Comparison of ENCODE assay signal across 11 cellular contexts in the genomic region with DNA sequence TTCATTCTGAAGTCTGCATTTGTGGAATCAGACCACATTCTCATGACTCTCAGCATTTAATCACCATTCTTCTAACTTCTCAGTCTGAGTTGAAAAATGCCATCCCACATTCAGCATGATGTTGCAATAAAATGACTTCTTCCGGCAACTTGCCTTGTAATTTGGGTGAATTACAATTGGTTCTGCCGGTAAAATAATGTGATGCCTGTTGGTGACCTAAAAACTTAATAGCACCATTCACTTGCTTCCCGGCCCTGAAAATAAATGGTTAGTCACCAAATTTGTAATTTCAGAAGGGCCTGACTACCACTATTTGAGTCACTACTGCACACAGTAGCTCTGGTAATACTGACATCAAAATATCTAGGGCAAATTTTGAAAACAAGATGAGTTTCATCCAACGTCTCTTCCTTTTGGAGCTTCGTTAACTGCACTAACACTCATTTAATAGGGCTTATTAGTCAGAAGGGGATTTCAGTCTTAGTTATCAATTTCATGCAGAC.
DNase-seq lines count a peak whose midpoint lies in the region; ATAC-seq, FAIRE-seq and TF ChIP-seq lines count a peak whose summit lies in the region.
"Had no signal": no experiment of that assay in that cellular context is flagged by ENCODE, and none has a peak within 500 bp of the region (broad histone marks: within the 10 kb centered on the region; RNA-seq: fewer than 3 reads in every experiment).

No MANE protein-coding gene starts in this region.

- no peak overlapping the region for H3K27ac ChIP-seq in HepG2 (ENCODE audit: extremely low read length, insufficient read depth, low read length)
- H3K27ac ChIP-seq in right lobe of liver, result no peak overlapping the region
- peak overlapping the region; percentile 26 for H3K27ac ChIP-seq in SJSA1

- H3K79me2 ChIP-seq in HepG2 (ENCODE audit: insufficient read depth, low read length), result no peaks in the 10 kb centered on the region

- H3K27me3 ChIP-seq in HepG2 (ENCODE audit: control insufficient read depth in 1 of 2, insufficient read depth in 2 of 2, low read length in 2 of 2) (no peaks in the 10 kb centered on the region), right lobe of liver (no peaks in the 10 kb centered on the region), SJSA1 (replicated peaks) (no peaks in the 10 kb centered on the region)

- FAIRE-seq in HepG2 (lab: Jason Lieb, UNC) (no peak), GM19239 (lab: Jason Lieb, UNC) (no peak)

- no peak overlapping the region for H3K4me3 ChIP-seq in HepG2 (replicated peaks in 1 of 3; ENCODE audit: insufficient read depth in 1 of 3, low read depth in 2 of 3, low read length in 3 of 3)
- no peak overlapping the region for H3K4me3 ChIP-seq in right lobe of liver
- H3K4me3 ChIP-seq in SJSA1, result no peak overlapping the region

- TF ChIP-seq EP300 in HepG2 (IDR thresholded peaks at IDR 0.05; ENCODE audit: low read depth in 2 of 2, low read length in 2 of 2), result no peak
- TF ChIP-seq EP300 in HepG2 (CRISPR knock-in tag; IDR thresholded peaks at IDR 0.05; ENCODE audit: borderline replicate concordance), result no peak

- intact Hi-C loops in HepG2 (cut with micrococcal nuclease; ENCODE audit: unreplicated experiment) (no loop called here), right lobe of liver (cut with DNase I) (no loop called here)

- POLR2A ChIA-PET in HepG2 (lab: Yijun Ruan, JAX), result no interaction called here

- H3K4me1 ChIP-seq in HepG2 (ENCODE audit: insufficient read depth, low read length) (peaks cover 9% of the 10 kb centered on the region; the same call in 1 of the 2 replicates), right lobe of liver (no peaks in the 10 kb centered on the region), SJSA1 (replicated peaks) (peaks cover 25% of the 10 kb centered on the region)

- no peaks in the 10 kb centered on the region for H3K9me3 ChIP-seq in HepG2 (ENCODE audit: low read length)
- H3K9me3 ChIP-seq in right lobe of liver, result no peaks in the 10 kb centered on the region
- H3K9me3 ChIP-seq in SJSA1 (replicated peaks), result no peaks in the 10 kb centered on the region

- ATAC-seq in HepG2, result no peak
- no peak for ATAC-seq in right lobe of liver
- no peak for ATAC-seq in stimulated activated naive CD8-positive, alpha-beta T cell treated with anti-CD3 and anti-CD28 coated beads, Interleukin-15, Interleukin-2, amounts not matched to agents 100 U/mL and 50 U/mL, for 24 hours

- H3K36me3 ChIP-seq in HepG2 (replicated peaks in 1 of 2; ENCODE audit: control insufficient read depth in 1 of 2, insufficient read depth in 2 of 2, low read length in 2 of 2) (no peaks in the 10 kb centered on the region), right lobe of liver (no peaks in the 10 kb centered on the region), SJSA1 (no peaks in the 10 kb centered on the region)

- H3K4me2 ChIP-seq in HepG2 (ENCODE audit: low read depth, low read length), result no peak overlapping the region

- no peak for TF ChIP-seq RAD21 in HepG2 (CRISPR knock-in tag; IDR thresholded peaks at IDR 0.05)

- no peaks in the 10 kb centered on the region for H4K20me1 ChIP-seq in HepG2 (ENCODE audit: insufficient read depth, low read length)

- DNase-seq in HepG2 (ENCODE audit: low spot score) (no peak), right lobe of liver (no peak), SJSA1 (ENCODE audit: low read depth in 1 of 2, low spot score in 2 of 2) (peak in 1 of 2 experiments; percentile 9), fibroblast of the conjunctiva (ENCODE audit: low read depth) (peak; percentile 10), GM19239 (ENCODE audit: insufficient read length, low spot score) (no peak), KG1 (lab: John Stamatoyannopoulos, UW) (no peak), NCI-H1092 (lab: John Stamatoyannopoulos, UW) (no peak)
- DNase-seq in stimulated activated naive CD8-positive, alpha-beta T cell treated with anti-CD3 and anti-CD28 coated beads, Interleukin-15, Interleukin-2, amounts not matched to agents 100 U/mL and 50 U/mL, for 24 hours, result no peak
- DNase-seq: activated T-cell treated with anti-CD3 and anti-CD28 coated beads, Interleukin-2, amount 50 U/mL, for 1 hour; midbrain; NCI-H1417 treated with DMSO at 0.1 percent for 48 hours had no signal

- BruUV-seq in HepG2 (replicated peaks; lab: Mats Ljungman, UMichigan), result no TSS peak

- H2AFZ ChIP-seq in HepG2 (ENCODE audit: low read length), result no peak overlapping the region

- CTCF ChIA-PET in HepG2 (lab: Yijun Ruan, JAX; ENCODE audit: low intra/inter-chr PET ratio, low total read pairs), result no interaction called here

- no peak overlapping the region for H3K9ac ChIP-seq in HepG2 (ENCODE audit: insufficient read depth, low read depth, low read length)

- TF ChIP-seq POLR2A in HepG2 (IDR thresholded peaks at IDR 0.05; ENCODE audit: insufficient read depth in 1 of 2, low read depth in 2 of 2, low read length in 2 of 2) (no peak), right lobe of liver (IDR thresholded peaks at IDR 0.05) (no peak)

- in situ Hi-C loops in HepG2 (cut with HindIII; ENCODE audit: extremely low pct_ligation_motif_present, low pct_unique_long_range_greater_than_20kb), result no loop called here

- TF ChIP-seq CTCF in HepG2 (CRISPR knock-in tag; IDR thresholded peaks at IDR 0.05) (no peak), right lobe of liver (IDR thresholded peaks at IDR 0.05) (no peak)

- 11% methylated on average over 5 of the region's 5 CpGs for WGBS in HepG2 (ENCODE audit: low lambda C conversion rate)
- 58% methylated on average over 5 of the region's 5 CpGs for WGBS in right lobe of liver (ENCODE audit: insufficient coverage, low coverage, low lambda C conversion rate, missing lambda C conversion rate)

TF ChIP-seq in HepG2, 621 proteins besides CTCF, POLR2A, EP300 and RAD21:
- TF ChIP-seq CEBPB (IDR thresholded peaks at IDR 0.05; ENCODE audit: borderline replicate concordance, low read depth, low read length), result peak; percentile 39; the same call in 1 of the 2 replicates
- TF ChIP-seq SIX4 (CRISPR knock-in tag; IDR thresholded peaks at IDR 0.05), result no peak
TF ChIP-seq in HepG2: peak in this region for 1.
